18 cellular contexts compared by ENCODE assay signal in genomic region chr20:24236963-24237362, GRCh38.
A peak's percentile ranks its signal among the peaks of the same experiment; 100 is the strongest.
DNase-seq lines count a peak whose midpoint lies in the region; ATAC-seq and TF ChIP-seq lines count a peak whose summit lies in the region.
"Had no signal": no experiment of that assay in that cellular context is flagged by ENCODE, and none has a peak within 500 bp of the region (broad histone marks: within the 10 kb centered on the region; RNA-seq: fewer than 3 reads in every experiment).

No MANE protein-coding gene starts in this region.

- intact Hi-C loops in esophagus muscularis mucosa (cut with DNase I), result no loop called here

- no peak for TF ChIP-seq EP300 in esophagus muscularis mucosa (IDR thresholded peaks at IDR 0.05)

- DNase-seq in NCI-H345 (lab: John Stamatoyannopoulos, UW), result peak; percentile 7
- DNase-seq in NCI-H345 treated with DMSO at 0.1 percent for 48 hours (lab: John Stamatoyannopoulos, UW; ENCODE audit: unreplicated experiment), result no peak
- DNase-seq in NCI-H2171 (lab: John Stamatoyannopoulos, UW), result peak; percentile 34
- DNase-seq in esophagus muscularis mucosa (ENCODE audit: extremely low spot score), result peak; percentile 62
- DNase-seq in hypothalamus (lab: John Stamatoyannopoulos, UW), result no peak
- DNase-seq in activated T-cell treated with anti-CD3 and anti-CD28 coated beads, Interleukin-2, amount 50 U/mL, for 72 hours, result no peak
- DNase-seq: AML-193; Caco-2; Calu3; CD4-positive, alpha-beta T cell; CD8-positive, alpha-beta T cell; DMS79 treated with DMSO at 0.1 percent for 48 hours; GF-D8 had no signal

- H3K4me3 Mint-ChIP-seq in activated T-cell treated with anti-CD3 and anti-CD28 coated beads, Interleukin-2, amount 50 U/mL, for 72 hours, result no peak overlapping the region
- H3K4me3 Mint-ChIP-seq: B cell; CD4-positive, alpha-beta T cell; CD8-positive, alpha-beta T cell had no signal

- no peak for TF ChIP-seq CTCF in esophagus muscularis mucosa (IDR thresholded peaks at IDR 0.05)

- 92% methylated on average over 3 of the region's 3 CpGs for WGBS in esophagus muscularis mucosa

- no peak overlapping the region for H3K4me3 ChIP-seq in esophagus muscularis mucosa
- H3K4me3 ChIP-seq: A549; BLaER1 treated with 17β-estradiol and CSF1 and Interleukin-3, amounts not matched to agents 10 nM and 100 nM had no signal

- H3K27me3 ChIP-seq in esophagus muscularis mucosa, result peaks cover 0 to 9% (median 0%) of the 10 kb centered on the region in 4 donors
- H3K27me3 ChIP-seq: BLaER1 treated with 17β-estradiol and CSF1 and Interleukin-3, amounts not matched to agents 10 nM and 100 nM had no signal

- H3K27ac ChIP-seq in esophagus muscularis mucosa (replicated peaks in 1 of 4), result no peak overlapping the region
- H3K27ac ChIP-seq: 22Rv1; A549; BLaER1 treated with 17β-estradiol and CSF1 and Interleukin-3, amounts not matched to agents 10 nM and 100 nM; C4-2B had no signal

- H3K9me3 ChIP-seq in esophagus muscularis mucosa, result no peaks in the 10 kb centered on the region
- H3K9me3 ChIP-seq: A549; BLaER1 treated with 17β-estradiol and CSF1 and Interleukin-3, amounts not matched to agents 10 nM and 100 nM; Caco-2 had no signal

- H3K36me3 Mint-ChIP-seq in activated T-cell treated with anti-CD3 and anti-CD28 coated beads, Interleukin-2, amount 50 U/mL, for 72 hours (ENCODE audit: insufficient read depth in 2 of 2), result no peaks in the 10 kb centered on the region
- H3K36me3 Mint-ChIP-seq: CD8-positive, alpha-beta T cell had no signal

- no peaks in the 10 kb centered on the region for H3K36me3 ChIP-seq in esophagus muscularis mucosa
- H3K36me3 ChIP-seq: BLaER1 treated with 17β-estradiol and CSF1 and Interleukin-3, amounts not matched to agents 10 nM and 100 nM had no signal

- no peak for ATAC-seq in activated T-cell treated with anti-CD3 and anti-CD28 coated beads, Interleukin-2, amount 50 U/mL, for 72 hours (replicated peaks in 1 of 2)
- ATAC-seq: A549; CD8-positive, alpha-beta T cell had no signal

- no peaks in the 10 kb centered on the region for H3K9me3 Mint-ChIP-seq in activated T-cell treated with anti-CD3 and anti-CD28 coated beads, Interleukin-2, amount 50 U/mL, for 72 hours
- H3K9me3 Mint-ChIP-seq: CD4-positive, alpha-beta T cell; CD8-positive, alpha-beta T cell had no signal

- no peaks in the 10 kb centered on the region for H3K4me1 ChIP-seq in esophagus muscularis mucosa
- H3K4me1 ChIP-seq: A549, Caco-2 had no signal

- H3K27me3 Mint-ChIP-seq in activated T-cell treated with anti-CD3 and anti-CD28 coated beads, Interleukin-2, amount 50 U/mL, for 72 hours (ENCODE audit: low read depth), result peaks cover 6% of the 10 kb centered on the region
- H3K27me3 Mint-ChIP-seq: CD4-positive, alpha-beta T cell had no signal

- no peak for TF ChIP-seq POLR2A in esophagus muscularis mucosa (IDR thresholded peaks at IDR 0.05; ENCODE audit: low read depth)

- H3K4me1 Mint-ChIP-seq in activated T-cell treated with anti-CD3 and anti-CD28 coated beads, Interleukin-2, amount 50 U/mL, for 72 hours (ENCODE audit: low read depth), result no peaks in the 10 kb centered on the region
- H3K4me1 Mint-ChIP-seq: B cell had no signal

- H3K27ac Mint-ChIP-seq in activated T-cell treated with anti-CD3 and anti-CD28 coated beads, Interleukin-2, amount 50 U/mL, for 72 hours, result no peak overlapping the region
- H3K27ac Mint-ChIP-seq: B cell; CD4-positive, alpha-beta T cell; CD8-positive, alpha-beta T cell had no signal

Comparison
In these comparisons a context has a peak if more than half of its experiments do, and no peak if none do; other contexts are left out.
1. DNase-seq: peak in NCI-H345 (single experiment), NCI-H2171 (single experiment) and esophagus muscularis mucosa (single experiment); none in NCI-H345 treated with DMSO at 0.1 percent for 48 hours (single experiment), hypothalamus (0 of 51) and activated T-cell treated with anti-CD3 and anti-CD28 coated beads, Interleukin-2, amount 50 U/mL, for 72 hours (0 of 2).